ENCODE assay signal across 6 cellular contexts in genomic region chr1:32199717-32200072, GRCh38. TPM values are rescaled to one million over a fixed set of nuclear protein-coding genes. Genes with fewer than 3 reads are reported as not detected.
DNase-seq lines count a peak whose midpoint lies in the region; ATAC-seq and TF ChIP-seq lines count a peak whose summit lies in the region.

No MANE protein-coding gene starts in this region.

- ATAC-seq in HG03135 (IDR thresholded peaks at IDR 0.05; ENCODE audit: unreplicated experiment): no peak
- no peak for ATAC-seq in HG03432 (IDR thresholded peaks at IDR 0.05; ENCODE audit: unreplicated experiment)

- H3K4me3 ChIP-seq in HEK293 (ENCODE audit: low read depth, low read length): no peak overlapping the region

- no peaks in the 10 kb centered on the region for H3K9me3 Mint-ChIP-seq in activated naive CD8-positive, alpha-beta T cell treated with anti-CD3 and anti-CD28 coated beads for 36 hours

- DNase-seq in activated naive CD8-positive, alpha-beta T cell treated with anti-CD3 and anti-CD28 coated beads for 36 hours: no peak
- peak; percentile 83 for DNase-seq in mucosa of gallbladder (ENCODE audit: low spot score)
- DNase-seq in AG08396 (ENCODE audit: low spot score): no peak

- H3K4me1 ChIP-seq in HEK293 (ENCODE audit: control insufficient read depth, insufficient read depth, low read length): no peaks in the 10 kb centered on the region; the same call in 1 of the 2 replicates

- H3K36me3 ChIP-seq in HEK293 (ENCODE audit: control insufficient read depth in 2 of 2, insufficient read depth in 1 of 2, low read length in 2 of 2): peaks cover 0 to 60% of the 10 kb centered on the region in 2 experiments; a peak in 1 of 3 replicates

- no peak overlapping the region for H3K27ac ChIP-seq in HEK293 (ENCODE audit: extremely low read depth, low read depth, low read length)

- peaks cover 26% of the 10 kb centered on the region for H3K36me3 Mint-ChIP-seq in activated naive CD8-positive, alpha-beta T cell treated with anti-CD3 and anti-CD28 coated beads for 36 hours

- POLR2A ChIA-PET in HEK293 (lab: Yijun Ruan, JAX): interaction anchor here (0.6 to 5.0 kb wide), 8 partner anchors 9 to 136 kb away, joined by 4 to 25 read pairs (median 8); partner anchors contain the start of genes DCDC2B, KPNA6, MARCKSL1 and TXLNA

- peaks cover 46% of the 10 kb centered on the region for H3K4me1 Mint-ChIP-seq in activated naive CD8-positive, alpha-beta T cell treated with anti-CD3 and anti-CD28 coated beads for 36 hours

- H3K4me3 Mint-ChIP-seq in activated naive CD8-positive, alpha-beta T cell treated with anti-CD3 and anti-CD28 coated beads for 36 hours: peak overlapping the region; percentile 83

- CTCF ChIA-PET in HEK293 (lab: Yijun Ruan, JAX): interaction anchor here (0.8 kb wide), 1 partner anchor 49 kb away, joined by 4 read pairs; no protein-coding TSS in a partner anchor

- no peaks in the 10 kb centered on the region for H3K27me3 Mint-ChIP-seq in activated naive CD8-positive, alpha-beta T cell treated with anti-CD3 and anti-CD28 coated beads for 36 hours

- peak overlapping the region; percentile 94 for H3K27ac Mint-ChIP-seq in activated naive CD8-positive, alpha-beta T cell treated with anti-CD3 and anti-CD28 coated beads for 36 hours

- TF ChIP-seq CTCF in HEK293 (tag by site-specific recombination; IDR thresholded peaks at IDR 0.05): no peak

- H3K9me3 ChIP-seq in HEK293 (ENCODE audit: control insufficient read depth, insufficient read depth, low read depth, low read length): no peaks in the 10 kb centered on the region

TF ChIP-seq in HEK293, 187 proteins besides CTCF, POLR2A, EP300 and RAD21:
- TF ChIP-seq ZNF596 (tag by site-specific recombination; IDR thresholded peaks at IDR 0.05) (no peak), ZNF677 (tag by site-specific recombination; IDR thresholded peaks at IDR 0.05) (no peak), ZNF837 (tag by site-specific recombination; IDR thresholded peaks at IDR 0.05) (no peak), ZBTB17 (tag by site-specific recombination; IDR thresholded peaks at IDR 0.05) (no peak), ZNF600 (tag by site-specific recombination; IDR thresholded peaks at IDR 0.05) (peak; percentile 33; the same call in 1 of the 2 replicates), ZNF10 (tag by site-specific recombination; IDR thresholded peaks at IDR 0.05) (0 out of 2 replicates have a peak, but pooled peaks have one; percentile 71)
TF ChIP-seq in HEK293: peak in this region for 2.

RNA-seq across cellular contexts. Expression of gene CCDC28B, which starts 0.7 kb away (rescaled TPM):
- 10 to 100 TPM; 29.0 to 29.1 TPM for total RNA-seq in activated naive CD8-positive, alpha-beta T cell treated with anti-CD3 and anti-CD28 coated beads for 36 hours
- 12.1 TPM for total RNA-seq in mucosa of gallbladder

RNA-seq across cellular contexts. Expression of gene IQCC, which starts 5.8 kb away (rescaled TPM):
- total RNA-seq in activated naive CD8-positive, alpha-beta T cell treated with anti-CD3 and anti-CD28 coated beads for 36 hours: 1 to 10 TPM; 4.8 to 5.0 TPM
- 3.5 TPM for total RNA-seq in mucosa of gallbladder

RNA-seq across cellular contexts. Expression of gene DCDC2B, which starts 9.2 kb away (rescaled TPM):
- not detected for total RNA-seq in activated naive CD8-positive, alpha-beta T cell treated with anti-CD3 and anti-CD28 coated beads for 36 hours
- total RNA-seq in mucosa of gallbladder: not detected

RNA-seq across cellular contexts. Expression of gene TXLNA, which starts 20.2 kb away (rescaled TPM):
- 10 to 100 TPM; 84.0 to 84.4 TPM for total RNA-seq in activated naive CD8-positive, alpha-beta T cell treated with anti-CD3 and anti-CD28 coated beads for 36 hours
- total RNA-seq in mucosa of gallbladder: 62.1 TPM

RNA-seq across cellular contexts. Expression of gene TMEM234, which starts 22.5 kb away (rescaled TPM):
- total RNA-seq in activated naive CD8-positive, alpha-beta T cell treated with anti-CD3 and anti-CD28 coated beads for 36 hours: 1 to 10 TPM; 5.7 to 6.5 TPM
- 35.1 TPM for total RNA-seq in mucosa of gallbladder
